Comparison of ENCODE assay signal across 1 cellular context in the genomic region with DNA sequence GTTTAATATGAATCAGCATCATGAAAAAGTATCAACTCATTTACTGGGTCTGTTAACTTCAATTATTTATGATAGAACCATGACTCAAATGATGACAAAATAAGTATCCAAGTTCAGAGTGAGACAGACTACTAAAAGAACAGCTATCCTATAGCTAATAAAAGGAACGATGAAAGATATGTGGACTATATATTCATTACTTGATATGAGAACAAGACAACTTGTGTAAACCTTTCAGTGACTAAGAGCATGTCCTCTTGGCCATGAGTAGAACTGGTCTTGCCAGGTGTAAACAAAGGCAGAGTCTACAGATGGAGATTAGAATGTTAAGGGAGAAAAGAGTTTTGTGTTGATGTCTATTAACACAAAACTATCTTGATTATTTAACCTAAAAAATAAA.
TF ChIP-seq lines count a peak whose summit lies in the region.

No MANE protein-coding gene starts in this region.

TF ChIP-seq in WTC11, 78 proteins besides CTCF, POLR2A, EP300 and RAD21 (continued from another document):
- no peak for TF ChIP-seq ARID4B (CRISPR knock-in tag; IDR thresholded peaks at IDR 0.05; ENCODE audit: borderline replicate concordance)
- TF ChIP-seq, protein P1, sequence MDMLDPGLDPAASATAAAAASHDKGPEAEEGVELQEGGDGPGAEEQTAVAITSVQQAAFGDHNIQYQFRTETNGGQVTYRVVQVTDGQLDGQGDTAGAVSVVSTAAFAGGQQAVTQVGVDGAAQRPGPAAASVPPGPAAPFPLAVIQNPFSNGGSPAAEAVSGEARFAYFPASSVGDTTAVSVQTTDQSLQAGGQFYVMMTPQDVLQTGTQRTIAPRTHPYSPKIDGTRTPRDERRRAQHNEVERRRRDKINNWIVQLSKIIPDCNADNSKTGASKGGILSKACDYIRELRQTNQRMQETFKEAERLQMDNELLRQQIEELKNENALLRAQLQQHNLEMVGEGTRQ (CRISPR knock-in tag; IDR thresholded peaks at IDR 0.05): no peak
